Comparison of ENCODE assay signal across 17 cellular contexts in genomic region chr20:36499723-36500501, GRCh38. TPM values are rescaled to one million over a fixed set of nuclear protein-coding genes. Genes with fewer than 3 reads are reported as not detected.
DNase-seq lines count a peak whose midpoint lies in the region; ATAC-seq, FAIRE-seq and TF ChIP-seq lines count a peak whose summit lies in the region.
"Had no signal": no experiment of that assay in that cellular context is flagged by ENCODE, and none has a peak within 500 bp of the region (broad histone marks: within the 10 kb centered on the region; RNA-seq: fewer than 3 reads in every experiment).

No MANE protein-coding gene starts in this region.

- intact Hi-C loops in MCF 10A (cut with micrococcal nuclease) (no loop called here), breast epithelium (cut with DNase I; ENCODE audit: low total_unique reads) (no loop called here), K562 (cut with micrococcal nuclease) (no loop called here), tibial artery (cut with DNase I; ENCODE audit: low total_unique reads) (loop anchor here (2.0 kb wide), 1 partner anchor 17 kb away; no protein-coding TSS in a partner anchor)

- DNase-seq in MCF 10A (ENCODE audit: unreplicated experiment): no peak
- DNase-seq in breast epithelium (ENCODE audit: low spot score in 2 of 2): no peak
- DNase-seq in K562 (ENCODE audit: extremely low read depth in 1 of 4, low spot score in 3 of 4): no peak
- DNase-seq in tibial artery: no peak
- no peak for DNase-seq in CD8-positive, alpha-beta memory T cell
- no peak for DNase-seq in stimulated activated CD4-positive, alpha-beta T cell treated with anti-CD3 and anti-CD28 coated beads, Interleukin-15, amount 100 ng/mL, for 24 hours
- DNase-seq: anterior cingulate cortex; CD4-positive, alpha-beta T cell; heart right ventricle; NCI-H345; SHP77; T-helper 2 cell had no signal

- no peak overlapping the region for H3K27ac Mint-ChIP-seq in MCF 10A (ENCODE audit: low read depth, unreplicated experiment)
- H3K27ac Mint-ChIP-seq in CD8-positive, alpha-beta memory T cell: peak overlapping the region in 2 of 8 donors; percentile 32 to 72
- H3K27ac Mint-ChIP-seq: CD4-positive, alpha-beta T cell; type B pancreatic cell had no signal

- TF ChIP-seq RAD21 in K562 (CRISPR knock-in tag; conservative IDR thresholded peaks at IDR 0.05 in 1 of 2, IDR thresholded peaks at IDR 0.05 in 1 of 2): no peak

- H3K4me1 Mint-ChIP-seq in MCF 10A (ENCODE audit: insufficient read depth, unreplicated experiment): peaks cover 5% of the 10 kb centered on the region
- peaks cover 4 to 9% (median 5%) of the 10 kb centered on the region in 3 donors for H3K4me1 Mint-ChIP-seq in CD8-positive, alpha-beta memory T cell

- no peak overlapping the region for H2AFZ ChIP-seq in K562 (ENCODE audit: low read depth, low read length)

- no peaks in the 10 kb centered on the region; the same call in 2 of the 3 replicates for H3K79me2 ChIP-seq in K562 (ENCODE audit: control insufficient read depth, insufficient read depth, low read length)

- H3K36me3 ChIP-seq in breast epithelium (peaks cover 7% of the 10 kb centered on the region), K562 (ENCODE audit: control insufficient read depth, insufficient read depth, low read length) (peaks cover 45% of the 10 kb centered on the region; the same call in 2 of the 3 replicates), mesodermal cell (ENCODE audit: control insufficient read depth, insufficient read depth, low read length) (peaks cover 95% of the 10 kb centered on the region), tibial artery (peaks cover 35 to 80% (median 80%) of the 10 kb centered on the region in 3 donors)
- H3K36me3 ChIP-seq in CD8-positive, alpha-beta memory T cell (ENCODE audit: insufficient read depth, low read length): peaks cover 22% of the 10 kb centered on the region

- H3K9me3 Mint-ChIP-seq in MCF 10A (ENCODE audit: unreplicated experiment): no peaks in the 10 kb centered on the region
- no peaks in the 10 kb centered on the region for H3K9me3 Mint-ChIP-seq in CD8-positive, alpha-beta memory T cell
- H3K9me3 Mint-ChIP-seq: CD4-positive, alpha-beta T cell; type B pancreatic cell had no signal

- H3K27me3 Mint-ChIP-seq in MCF 10A (ENCODE audit: insufficient read depth, unreplicated experiment): no peaks in the 10 kb centered on the region
- no peaks in the 10 kb centered on the region for H3K27me3 Mint-ChIP-seq in CD8-positive, alpha-beta memory T cell
- H3K27me3 Mint-ChIP-seq: CD4-positive, alpha-beta T cell; type B pancreatic cell had no signal

- H3K27ac ChIP-seq in breast epithelium (peak overlapping the region in 1 of 2 donors; percentile 10), K562 (ENCODE audit: extremely low read depth, low read depth, low read length) (no peak overlapping the region), mesodermal cell (ENCODE audit: low read depth, low read length, severe bottlenecking) (peak overlapping the region; percentile 51), tibial artery (peak overlapping the region; percentile 4 to 34)
- no peak overlapping the region for H3K27ac ChIP-seq in CD8-positive, alpha-beta memory T cell (ENCODE audit: low read depth, low read length)

- ATAC-seq in K562 (no peak), GM21390 (IDR thresholded peaks at IDR 0.05; ENCODE audit: unreplicated experiment) (no peak)

- POLR2A ChIA-PET in MCF 10A (lab: Yijun Ruan, JAX): interaction anchor here (0.6 to 0.9 kb wide), 3 partner anchors 8 to 257 kb away, joined by 3 to 4 read pairs (median 3); no protein-coding TSS in a partner anchor
- POLR2A ChIA-PET in K562 (lab: Yijun Ruan, JAX): interaction anchor here (0.6 to 1.2 kb wide), 6 partner anchors 11 to 1640 kb away, joined by 3 read pairs; no protein-coding TSS in a partner anchor
- POLR2A ChIA-PET in CD8-positive, alpha-beta memory T cell (lab: Charles Lee): no interaction called here

- BruUV-seq in MCF 10A (replicated peaks; lab: Mats Ljungman, UMichigan) (TSS peak; percentile 40), K562 (replicated peaks; lab: Mats Ljungman, UMichigan) (TSS peak; percentile 32)

- H3K9me3 ChIP-seq in breast epithelium (no peaks in the 10 kb centered on the region), K562 (replicated peaks; ENCODE audit: control insufficient read depth, insufficient read depth, low read depth, low read length) (no peaks in the 10 kb centered on the region), mesodermal cell (ENCODE audit: control insufficient read depth, low read length) (no peaks in the 10 kb centered on the region), tibial artery (no peaks in the 10 kb centered on the region)
- H3K9me3 ChIP-seq in CD8-positive, alpha-beta memory T cell (ENCODE audit: low read length): no peaks in the 10 kb centered on the region
- H3K9me3 ChIP-seq: heart right ventricle had no signal

- WGBS in K562 (ENCODE audit: insufficient coverage, low coverage, missing lambda C conversion rate): 85% methylated on average over 19 of the region's 31 CpGs
- WGBS in mesodermal cell (ENCODE audit: insufficient coverage in 2 of 2), 2 experiments: 86 to 94% methylated on average over 18 to 28 of the region's 31 CpGs

- no peak overlapping the region for H3K4me2 ChIP-seq in K562 (ENCODE audit: insufficient read depth, low read length)

- H3K36me3 Mint-ChIP-seq in MCF 10A (ENCODE audit: insufficient read depth, unreplicated experiment): peaks cover 59% of the 10 kb centered on the region
- peaks cover 0 to 75% (median 21%) of the 10 kb centered on the region in 3 donors for H3K36me3 Mint-ChIP-seq in CD8-positive, alpha-beta memory T cell

- H3K4me3 ChIP-seq in breast epithelium: no peak overlapping the region
- H3K4me3 ChIP-seq in K562: no peak overlapping the region
- no peak overlapping the region for H3K4me3 ChIP-seq in mesodermal cell (ENCODE audit: extremely low read depth, insufficient read depth, low read length, poor library complexity, severe bottlenecking)
- no peak overlapping the region for H3K4me3 ChIP-seq in tibial artery
- no peak overlapping the region for H3K4me3 ChIP-seq in CD8-positive, alpha-beta memory T cell (ENCODE audit: low read length)
- H3K4me3 ChIP-seq: dorsolateral prefrontal cortex, heart right ventricle had no signal

- CTCF ChIA-PET in MCF 10A (lab: Yijun Ruan, JAX) (interaction anchor here (0.5 to 1.2 kb wide), 4 partner anchors 12 to 275 kb away, joined by 3 to 5 read pairs (median 4); no protein-coding TSS in a partner anchor), K562 (lab: Yijun Ruan, JAX; ENCODE audit: low intra/inter-chr PET ratio) (no interaction called here)
- CTCF ChIA-PET in CD8-positive, alpha-beta memory T cell (lab: Charles Lee): no interaction called here

- TF ChIP-seq POLR2A in breast epithelium (IDR thresholded peaks at IDR 0.05) (no peak), K562 (conservative IDR thresholded peaks at IDR 0.05) (no peak)

- H3K27me3 ChIP-seq in breast epithelium (no peaks in the 10 kb centered on the region), K562 (ENCODE audit: control insufficient read depth in 2 of 2, insufficient read depth in 2 of 2, low read length in 2 of 2) (no peaks in the 10 kb centered on the region), tibial artery (no peaks in the 10 kb centered on the region)
- H3K27me3 ChIP-seq in CD8-positive, alpha-beta memory T cell (ENCODE audit: insufficient read depth, low read length, poor library complexity, severe bottlenecking): no peaks in the 10 kb centered on the region
- H3K27me3 ChIP-seq: dorsolateral prefrontal cortex, heart right ventricle had no signal

- no peak overlapping the region for H3K4me3 Mint-ChIP-seq in MCF 10A (ENCODE audit: unreplicated experiment)
- H3K4me3 Mint-ChIP-seq in CD8-positive, alpha-beta memory T cell: no peak overlapping the region
- H3K4me3 Mint-ChIP-seq: CD4-positive, alpha-beta T cell; type B pancreatic cell had no signal

- no peak for TF ChIP-seq EP300 in K562 (IDR thresholded peaks at IDR 0.05; ENCODE audit: low read length)

- TF ChIP-seq CTCF in MCF 10A (IDR thresholded peaks at IDR 0.05; ENCODE audit: unreplicated experiment) (no peak), breast epithelium (IDR thresholded peaks at IDR 0.05) (no peak), K562 (IDR thresholded peaks at IDR 0.05 in 2 of 3, conservative IDR thresholded peaks at IDR 0.05 in 1 of 3; ENCODE audit: insufficient read depth in 2 of 3, low read depth in 1 of 3, low read length in 3 of 3) (no peak), tibial artery (IDR thresholded peaks at IDR 0.05) (no peak)

- in situ Hi-C loops in K562 (cut with MboI): no loop called here

- H3K9ac ChIP-seq in K562 (ENCODE audit: insufficient read depth in 1 of 2, low read depth in 2 of 2, low read length in 2 of 2): no peak overlapping the region

- peaks cover 4% of the 10 kb centered on the region; the same call in 1 of the 2 replicates for H4K20me1 ChIP-seq in K562 (replicated peaks; ENCODE audit: control insufficient read depth, insufficient read depth, low read length)

- H3K4me1 ChIP-seq in breast epithelium (no peaks in the 10 kb centered on the region), K562 (replicated peaks in 1 of 2; ENCODE audit: control insufficient read depth in 2 of 2, insufficient read depth in 2 of 2, low read length in 2 of 2) (peaks cover 0 to 13% of the 10 kb centered on the region in 2 experiments; a peak in 2 of 5 replicates), mesodermal cell (ENCODE audit: control insufficient read depth, insufficient read depth, low read length, poor library complexity, severe bottlenecking) (peaks cover 41% of the 10 kb centered on the region), tibial artery (peaks cover 0 to 52% (median 10%) of the 10 kb centered on the region in 4 donors)
- no peaks in the 10 kb centered on the region for H3K4me1 ChIP-seq in CD8-positive, alpha-beta memory T cell (ENCODE audit: insufficient read depth, low read length)

- peaks cover 3% of the 10 kb centered on the region for H3K9me1 ChIP-seq in K562 (ENCODE audit: control insufficient read depth, insufficient read depth, low read length)

- FAIRE-seq in K562 (lab: Jason Lieb, UNC): no peak
- FAIRE-seq: A204.1 had no signal

RNA-seq across cellular contexts. Expression of gene MYL9, which starts 41.4 kb away (rescaled TPM):
- 4.3 and 7.9 TPM in 2 replicates for total RNA-seq in MCF 10A (2022)
- 100 to 1,000 TPM in 1 of 3 donors, 10 to 100 TPM in 2; 72.9 to 112 (median 91.8) TPM for total RNA-seq in breast epithelium
- 0.33 and 0.90 TPM in 2 replicates for total RNA-seq in K562 (2011; cell fraction: chromatin; rRNA removed; ENCODE audit: low replicate concordance)
- 0.39 and 0.83 TPM in 2 replicates for total RNA-seq in K562 (2011; cell fraction: nucleolus; rRNA removed)
- 0.59 and 0.99 TPM in 2 replicates for total RNA-seq in K562 (2011; cell fraction: nucleoplasm; rRNA removed)
- 0.86 and 1.1 TPM in 2 replicates for total RNA-seq in K562 (2014; rRNA removed)
- 0.18 and 0.41 TPM in 2 replicates for total RNA-seq in K562 (2014; rRNA removed; fragmentation: Illumina TruSeq; extraction: Trizol)
- total RNA-seq in K562 (2015; rRNA removed; fragmentation: Illumina TruSeq; extraction: Trizol): 1.0 and 1.7 TPM in 2 replicates
- 3.2 TPM in 2 replicates for total RNA-seq in K562 (2021)
- polyA plus RNA-seq in K562 (2011; rRNA removed): 0.77 and 0.79 TPM in 2 replicates
- polyA plus RNA-seq in K562 (2011; cell fraction: cytosol; rRNA removed): 0.94 and 1.8 TPM in 2 replicates
- polyA plus RNA-seq in K562 (2011; cell fraction: nucleus; rRNA removed): 0.49 and 1.1 TPM in 2 replicates
- polyA plus RNA-seq in K562 (2012): 5.2 and 7.6 TPM in 2 replicates
- 1.0 and 1.9 TPM in 2 replicates for polyA plus RNA-seq in K562 (2014; fragmentation: Illumina TruSeq; extraction: Trizol)
- polyA plus RNA-seq in K562 (2014; fragmentation: Nextera tagmentation; extraction: Ambion mirVana): under 1 TPM in 1 of 2 experiments, not detected in 1; 0.11 TPM
- 0.09 and 0.65 TPM in 2 replicates for polyA plus RNA-seq in K562 (2014; rRNA removed)
- 0.07 and 0.48 TPM in 2 replicates for polyA minus RNA-seq in K562 (2011; rRNA and poly(A)+ RNA removed)
- 1.4 and 1.9 TPM in 2 replicates for polyA minus RNA-seq in K562 (2011; cell fraction: cytosol; rRNA and poly(A)+ RNA removed)
- 0.33 and 0.40 TPM in 2 replicates for polyA minus RNA-seq in K562 (2011; cell fraction: nucleus; rRNA and poly(A)+ RNA removed)
- 294 TPM for polyA plus RNA-seq in mesodermal cell (2013, experiment 1 of 2)
- 219 TPM for polyA plus RNA-seq in mesodermal cell (2013, experiment 2 of 2)
- not detected for total RNA-seq in CD8-positive, alpha-beta memory T cell
- polyA plus RNA-seq in CD8-positive, alpha-beta memory T cell: not detected
- total RNA-seq: CD4-positive, alpha-beta T cell had no signal

Comparison
In these comparisons a context has a peak if more than half of its experiments do, and no peak if none do; other contexts are left out.
1. H3K27ac ChIP-seq: peak in mesodermal cell (single experiment) and tibial artery (2 of 2); none in K562 (single experiment) and CD8-positive, alpha-beta memory T cell (single experiment).